In the genomic region with DNA sequence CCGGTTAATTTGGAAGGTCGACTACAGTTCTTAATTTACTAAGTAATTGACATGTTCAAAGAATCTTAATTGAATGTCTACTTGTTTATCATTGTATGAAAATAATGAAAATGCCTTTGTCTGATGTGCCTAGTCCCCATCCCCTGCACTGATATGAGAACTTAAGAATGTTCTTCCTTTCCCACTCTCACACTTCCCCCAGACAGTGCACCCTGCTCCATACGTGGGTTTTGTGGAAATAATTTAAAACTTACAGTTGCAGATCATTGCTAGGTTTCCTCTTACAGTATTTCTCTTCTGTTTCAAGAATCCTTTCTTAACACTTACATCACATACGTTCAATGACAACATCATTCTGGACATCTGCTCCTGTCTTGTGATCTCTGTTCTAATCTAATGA, we compare ENCODE assay signal across 28 cellular contexts. TPM values are rescaled to one million over a fixed set of nuclear protein-coding genes. Genes with fewer than 3 reads are reported as not detected.
DNase-seq lines count a peak whose midpoint lies in the region; ATAC-seq and TF ChIP-seq lines count a peak whose summit lies in the region.
"Had no signal": no experiment of that assay in that cellular context is flagged by ENCODE, and none has a peak within 500 bp of the region (broad histone marks: within the 10 kb centered on the region; RNA-seq: fewer than 3 reads in every experiment).

No MANE protein-coding gene starts in this region.

- H3K27ac ChIP-seq in CD4-positive, alpha-beta T cell (ENCODE audit: low read depth, low read length): peak overlapping the region; percentile 31
- H3K27ac ChIP-seq: adrenal gland, body of pancreas, dorsolateral prefrontal cortex, left lung, psoas muscle, stomach, tibial artery, VCaP had no signal

- CTCF ChIA-PET in activated CD4-positive, alpha-beta T cell treated with anti-CD3 and anti-CD28 coated beads for 36 hours (lab: Charles Lee): no interaction called here
- CTCF ChIA-PET in CD4-positive, alpha-beta T cell (lab: Charles Lee): interaction anchor here (0.5 kb wide), 1 partner anchor 575 kb away, joined by 4 read pairs; no protein-coding TSS in a partner anchor
- CTCF ChIA-PET in activated CD8-positive, alpha-beta T cell treated with anti-CD3 and anti-CD28 coated beads, Interleukin-2, amount 10 ng/mL, durations not matched to agents 7 days and 5 days (lab: Charles Lee): interaction anchor here (0.6 kb wide), 3 partner anchors 65 to 357 kb away, joined by 3 read pairs; no protein-coding TSS in a partner anchor

- peak overlapping the region; percentile 98 for H3K27ac Mint-ChIP-seq in activated CD4-positive, alpha-beta T cell treated with anti-CD3 and anti-CD28 coated beads for 36 hours
- peak overlapping the region; percentile 93 for H3K27ac Mint-ChIP-seq in CD4-positive, alpha-beta T cell
- H3K27ac Mint-ChIP-seq in activated CD8-positive, alpha-beta T cell treated with anti-CD3 and anti-CD28 coated beads, Interleukin-2, amount 10 ng/mL, durations not matched to agents 7 days and 5 days: peak overlapping the region; percentile 79
- H3K27ac Mint-ChIP-seq: GM23338 had no signal

- intact Hi-C loops in activated CD4-positive, alpha-beta T cell treated with anti-CD3 and anti-CD28 coated beads for 36 hours (cut with DNase I, micrococcal nuclease): loop anchor here (2.0 kb wide), 5 partner anchors 49 to 1303 kb away; no protein-coding TSS in a partner anchor
- intact Hi-C loops in CD4-positive, alpha-beta T cell (cut with DNase I, micrococcal nuclease): loop anchor here in 1 of 2 experiments (1.0 kb wide), 1 partner anchor 9 kb away; no protein-coding TSS in a partner anchor

- no peak for TF ChIP-seq CTCF in CD4-positive, alpha-beta T cell (IDR thresholded peaks at IDR 0.05)

- no peaks in the 10 kb centered on the region for H3K27me3 ChIP-seq in CD4-positive, alpha-beta T cell (ENCODE audit: control insufficient read depth, insufficient read depth, low read length)
- H3K27me3 ChIP-seq in mononuclear cell (ENCODE audit: insufficient read depth, low read length): no peaks in the 10 kb centered on the region
- H3K27me3 ChIP-seq: adrenal gland, left lung, stomach, tibial artery had no signal

- H3K4me1 ChIP-seq in mononuclear cell (ENCODE audit: insufficient read depth, low read length): peaks cover 18% of the 10 kb centered on the region
- H3K4me1 ChIP-seq: adrenal gland, body of pancreas, left lung, psoas muscle, stomach, tibial artery had no signal

- H3K27me3 Mint-ChIP-seq in activated CD4-positive, alpha-beta T cell treated with anti-CD3 and anti-CD28 coated beads for 36 hours: no peaks in the 10 kb centered on the region
- no peaks in the 10 kb centered on the region for H3K27me3 Mint-ChIP-seq in CD4-positive, alpha-beta T cell
- H3K27me3 Mint-ChIP-seq in activated CD8-positive, alpha-beta T cell treated with anti-CD3 and anti-CD28 coated beads, Interleukin-2, amount 10 ng/mL, durations not matched to agents 7 days and 5 days (ENCODE audit: low read depth): no peaks in the 10 kb centered on the region

- no peak for DNase-seq in activated CD4-positive, alpha-beta T cell treated with anti-CD3 and anti-CD28 coated beads for 36 hours
- DNase-seq in activated CD4-positive, alpha-beta T cell treated with anti-CD3 and anti-CD28 coated beads, Interleukin-2, amount 50 U/mL, for 48 hours: no peak
- DNase-seq in CD4-positive, alpha-beta T cell: no peak
- DNase-seq in activated CD8-positive, alpha-beta T cell treated with anti-CD3 and anti-CD28 coated beads, Interleukin-2, amount 10 ng/mL, durations not matched to agents 7 days and 5 days: no peak
- DNase-seq: 8988T; adrenal gland; body of pancreas; cerebellar nuclear complex; dorsolateral prefrontal cortex; left lung; mesenchymal stem cell; NCI-H1694; NCI-H510A treated with DMSO at 0.1 percent for 48 hours; nucleus accumbens; PC-3; psoas muscle; SK-N-SH; stimulated activated CD4-positive, alpha-beta T cell treated with anti-CD3 and anti-CD28 coated beads, Interleukin-15, amount 100 ng/mL, for 24 hours; stomach; tibial artery had no signal

- H3K4me3 ChIP-seq in mononuclear cell (ENCODE audit: low read length): peak overlapping the region; percentile 27
- H3K4me3 ChIP-seq: adrenal gland, body of pancreas, dorsolateral prefrontal cortex, GM23338, psoas muscle, stomach, tibial artery had no signal

- peaks cover 2% of the 10 kb centered on the region for H3K9me3 Mint-ChIP-seq in activated CD4-positive, alpha-beta T cell treated with anti-CD3 and anti-CD28 coated beads for 36 hours (ENCODE audit: low read depth)
- H3K9me3 Mint-ChIP-seq in CD4-positive, alpha-beta T cell: no peaks in the 10 kb centered on the region
- peaks cover 10% of the 10 kb centered on the region for H3K9me3 Mint-ChIP-seq in activated CD8-positive, alpha-beta T cell treated with anti-CD3 and anti-CD28 coated beads, Interleukin-2, amount 10 ng/mL, durations not matched to agents 7 days and 5 days (ENCODE audit: insufficient read depth)

- peaks cover 53% of the 10 kb centered on the region for H3K4me1 Mint-ChIP-seq in activated CD4-positive, alpha-beta T cell treated with anti-CD3 and anti-CD28 coated beads for 36 hours
- H3K4me1 Mint-ChIP-seq in CD4-positive, alpha-beta T cell (ENCODE audit: low read depth): peaks cover 84% of the 10 kb centered on the region
- peaks cover 63% of the 10 kb centered on the region for H3K4me1 Mint-ChIP-seq in activated CD8-positive, alpha-beta T cell treated with anti-CD3 and anti-CD28 coated beads, Interleukin-2, amount 10 ng/mL, durations not matched to agents 7 days and 5 days (ENCODE audit: low read depth)

- peak; percentile 7 for ATAC-seq in activated CD4-positive, alpha-beta T cell treated with anti-CD3 and anti-CD28 coated beads for 36 hours
- no peak for ATAC-seq in CD4-positive, alpha-beta T cell (ENCODE audit: poor library complexity)
- ATAC-seq in activated CD8-positive, alpha-beta T cell treated with anti-CD3 and anti-CD28 coated beads, Interleukin-2, amount 10 ng/mL, durations not matched to agents 7 days and 5 days: peak; percentile 21
- ATAC-seq in GM19035 (IDR thresholded peaks at IDR 0.05; ENCODE audit: unreplicated experiment) (no peak), HG03469 (IDR thresholded peaks at IDR 0.05; ENCODE audit: unreplicated experiment) (no peak), GM19467 (IDR thresholded peaks at IDR 0.05; ENCODE audit: unreplicated experiment) (no peak)
- ATAC-seq: body of pancreas, GM23338, left lung, PC-3, psoas muscle had no signal

- H3K4me3 Mint-ChIP-seq in activated CD4-positive, alpha-beta T cell treated with anti-CD3 and anti-CD28 coated beads for 36 hours: peak overlapping the region; percentile 87
- peak overlapping the region; percentile 97 for H3K4me3 Mint-ChIP-seq in CD4-positive, alpha-beta T cell
- H3K4me3 Mint-ChIP-seq in activated CD8-positive, alpha-beta T cell treated with anti-CD3 and anti-CD28 coated beads, Interleukin-2, amount 10 ng/mL, durations not matched to agents 7 days and 5 days: peak overlapping the region; percentile 82
- H3K4me3 Mint-ChIP-seq: GM23338 had no signal

- peaks cover 83% of the 10 kb centered on the region for H3K36me3 Mint-ChIP-seq in activated CD4-positive, alpha-beta T cell treated with anti-CD3 and anti-CD28 coated beads for 36 hours (ENCODE audit: low read depth)
- H3K36me3 Mint-ChIP-seq in CD4-positive, alpha-beta T cell (ENCODE audit: low read depth): peaks cover 84% of the 10 kb centered on the region
- H3K36me3 Mint-ChIP-seq in activated CD8-positive, alpha-beta T cell treated with anti-CD3 and anti-CD28 coated beads, Interleukin-2, amount 10 ng/mL, durations not matched to agents 7 days and 5 days (ENCODE audit: low read depth): peaks cover 58% of the 10 kb centered on the region

- no peaks in the 10 kb centered on the region for H3K9me3 ChIP-seq in CD4-positive, alpha-beta T cell (ENCODE audit: control insufficient read depth, low read length)
- H3K9me3 ChIP-seq in mononuclear cell (ENCODE audit: low read depth, low read length): no peaks in the 10 kb centered on the region
- H3K9me3 ChIP-seq: adrenal gland, body of pancreas, left lung, psoas muscle, SK-N-SH, stomach, tibial artery had no signal

- POLR2A ChIA-PET in activated CD4-positive, alpha-beta T cell treated with anti-CD3 and anti-CD28 coated beads for 36 hours (lab: Charles Lee): interaction anchor here (0.6 kb wide), 1 partner anchor 54 kb away, joined by 3 read pairs; no protein-coding TSS in a partner anchor
- POLR2A ChIA-PET in CD4-positive, alpha-beta T cell (lab: Charles Lee): interaction anchor here (0.6 to 1.5 kb wide), 2 partner anchors 9 to 86 kb away, joined by 3 to 5 read pairs; no protein-coding TSS in a partner anchor
- POLR2A ChIA-PET in activated CD8-positive, alpha-beta T cell treated with anti-CD3 and anti-CD28 coated beads, Interleukin-2, amount 10 ng/mL, durations not matched to agents 7 days and 5 days (lab: Charles Lee): no interaction called here

RNA-seq across cellular contexts. Expression of gene ICOS, which starts 3.5 kb away (rescaled TPM):
- 100 to 1,000 TPM; 133 to 161 TPM for total RNA-seq in activated CD4-positive, alpha-beta T cell treated with anti-CD3 and anti-CD28 coated beads for 36 hours
- total RNA-seq in CD4-positive, alpha-beta T cell: 10 to 100 TPM; 93.3 to 98.1 TPM
- total RNA-seq in activated CD8-positive, alpha-beta T cell treated with anti-CD3 and anti-CD28 coated beads, Interleukin-2, amount 10 ng/mL, durations not matched to agents 7 days and 5 days: 10 to 100 TPM; 31.1 to 32.6 TPM
- 111 TPM for total RNA-seq in mononuclear cell
- total RNA-seq: body of pancreas, dorsolateral prefrontal cortex, endothelial cell of umbilical vein, GM23338, myocyte, PC-3, psoas muscle had no signal

Comparison
In these comparisons a context has a peak if more than half of its experiments do, and no peak if none do; other contexts are left out.
1. ATAC-seq: peak in activated CD4-positive, alpha-beta T cell treated with anti-CD3 and anti-CD28 coated beads for 36 hours (single experiment) and activated CD8-positive, alpha-beta T cell treated with anti-CD3 and anti-CD28 coated beads, Interleukin-2, amount 10 ng/mL, durations not matched to agents 7 days and 5 days (single experiment); none in CD4-positive, alpha-beta T cell (single experiment), GM19035 (single experiment), HG03469 (single experiment) and GM19467 (single experiment).
2. Peak in every context shown above with its lines, with median percentiles within 50 percentile points of each other: H3K27ac Mint-ChIP-seq and H3K4me3 Mint-ChIP-seq.